In the genomic region with DNA sequence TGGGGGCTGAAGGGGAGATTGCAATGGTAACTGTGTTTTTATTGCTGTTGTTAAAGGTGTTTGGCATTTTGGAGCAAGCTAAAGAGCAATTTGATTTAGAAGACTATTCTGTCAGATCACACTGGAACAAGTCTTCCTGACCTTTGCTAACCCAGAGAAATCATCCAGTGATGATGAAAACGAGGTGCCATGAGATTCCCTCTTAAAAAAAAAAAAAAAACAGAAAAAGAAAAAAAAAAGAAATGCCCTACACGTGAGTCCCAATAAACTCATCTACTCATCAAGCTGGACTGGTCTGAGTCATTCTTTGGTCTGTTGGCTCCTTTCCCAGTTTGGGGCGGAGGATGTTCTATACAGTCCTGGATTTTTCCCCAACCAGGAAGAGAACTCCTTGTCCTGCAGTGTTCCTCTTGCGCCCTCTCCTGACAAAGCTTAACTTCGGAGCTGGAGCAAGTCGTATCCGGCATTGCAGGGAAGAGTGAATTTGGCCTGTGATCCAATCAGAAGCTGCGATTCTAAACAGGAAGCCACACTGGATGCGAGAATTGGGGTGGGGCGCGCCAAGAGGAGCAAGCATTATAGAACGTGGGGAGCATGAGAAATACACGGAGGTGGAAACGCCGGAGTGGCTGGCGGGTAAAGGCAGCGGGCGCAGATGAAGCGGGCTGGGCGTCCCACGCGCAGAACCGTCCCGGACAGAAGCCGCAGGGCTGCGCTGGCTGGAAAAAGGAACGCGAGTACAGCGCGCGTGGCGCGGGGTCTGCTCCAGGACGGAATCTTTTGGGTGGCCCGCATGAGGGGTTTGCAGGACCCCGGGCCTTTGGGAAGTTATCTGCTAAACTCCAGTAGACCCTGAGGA, we compare ENCODE assay signal across 8 cellular contexts. TPM values are rescaled to one million over a fixed set of nuclear protein-coding genes. Genes with fewer than 3 reads are reported as not detected.
DNase-seq lines count a peak whose midpoint lies in the region; ATAC-seq and TF ChIP-seq lines count a peak whose summit lies in the region.

No MANE protein-coding gene starts in this region.

- intact Hi-C loops in CD8-positive, alpha-beta T cell (cut with DNase I, micrococcal nuclease) = no loop called here

- POLR2A ChIA-PET in CD8-positive, alpha-beta T cell (lab: Charles Lee) = no interaction called here
- POLR2A ChIA-PET in activated CD4-positive, alpha-beta T cell treated with anti-CD3 and anti-CD28 coated beads, Interleukin-2, amount 10 ng/mL, durations not matched to agents 7 days and 5 days (lab: Charles Lee) = interaction anchor here (0.6 kb wide), 1 partner anchor 256 kb away, joined by 3 read pairs; no protein-coding TSS in a partner anchor

- H3K4me1 Mint-ChIP-seq in CD8-positive, alpha-beta T cell (ENCODE audit: low read depth) = peaks cover 19% of the 10 kb centered on the region
- H3K4me1 Mint-ChIP-seq in activated CD4-positive, alpha-beta T cell treated with anti-CD3 and anti-CD28 coated beads, Interleukin-2, amount 10 ng/mL, durations not matched to agents 7 days and 5 days = peaks cover 24% of the 10 kb centered on the region
- peaks cover 22% of the 10 kb centered on the region for H3K4me1 Mint-ChIP-seq in mesothelial cell of epicardium
- H3K4me1 Mint-ChIP-seq in stimulated activated memory B cell treated with anti-CD40 and anti-IgM and Interleukin-4, amounts not matched to agents 10 μg/mL and 1 μg/mL and 100 μg/mL, for 72 hours = peaks cover 31% of the 10 kb centered on the region

- H3K9me3 ChIP-seq in CD8-positive, alpha-beta T cell (ENCODE audit: low read length) = no peaks in the 10 kb centered on the region

- H3K36me3 ChIP-seq in CD8-positive, alpha-beta T cell (ENCODE audit: insufficient read depth, low read length) = no peaks in the 10 kb centered on the region

- DNase-seq in CD8-positive, alpha-beta T cell = peak in 2 of 7 experiments; percentile 8 to 23
- DNase-seq in GM19240 (ENCODE audit: insufficient read length, low spot score) (peak; percentile 31), NCI-H460 (ENCODE audit: extremely low read depth, low read depth) (peak; percentile 100), epithelial cell of prostate (ENCODE audit: low read depth, low spot score) (peak; percentile 99), mesothelial cell of epicardium (ENCODE audit: low spot score in 2 of 2, unreplicated experiment in 2 of 2) (peak; percentile 77 to 91)
- peak; percentile 70 for DNase-seq in activated CD4-positive, alpha-beta T cell treated with anti-CD3 and anti-CD28 coated beads, Interleukin-2, amount 10 ng/mL, durations not matched to agents 7 days and 5 days

- H3K27me3 Mint-ChIP-seq in CD8-positive, alpha-beta T cell (ENCODE audit: low read depth) = peaks cover 52% of the 10 kb centered on the region
- peaks cover 50% of the 10 kb centered on the region for H3K27me3 Mint-ChIP-seq in activated CD4-positive, alpha-beta T cell treated with anti-CD3 and anti-CD28 coated beads, Interleukin-2, amount 10 ng/mL, durations not matched to agents 7 days and 5 days
- peaks cover 49% of the 10 kb centered on the region for H3K27me3 Mint-ChIP-seq in mesothelial cell of epicardium (ENCODE audit: low read depth)
- no peaks in the 10 kb centered on the region for H3K27me3 Mint-ChIP-seq in stimulated activated memory B cell treated with anti-CD40 and anti-IgM and Interleukin-4, amounts not matched to agents 10 μg/mL and 1 μg/mL and 100 μg/mL, for 72 hours

- ATAC-seq in CD8-positive, alpha-beta T cell = no peak
- ATAC-seq in HG03432 (IDR thresholded peaks at IDR 0.05; ENCODE audit: unreplicated experiment) = peak; percentile 58
- peak; percentile 79 for ATAC-seq in stimulated activated memory B cell treated with anti-CD40 and anti-IgM and Interleukin-4, amounts not matched to agents 10 μg/mL and 1 μg/mL and 100 μg/mL, for 72 hours

- H3K27ac Mint-ChIP-seq in CD8-positive, alpha-beta T cell = no peak overlapping the region
- H3K27ac Mint-ChIP-seq in activated CD4-positive, alpha-beta T cell treated with anti-CD3 and anti-CD28 coated beads, Interleukin-2, amount 10 ng/mL, durations not matched to agents 7 days and 5 days = peak overlapping the region; percentile 66
- peak overlapping the region; percentile 86 for H3K27ac Mint-ChIP-seq in mesothelial cell of epicardium
- H3K27ac Mint-ChIP-seq in stimulated activated memory B cell treated with anti-CD40 and anti-IgM and Interleukin-4, amounts not matched to agents 10 μg/mL and 1 μg/mL and 100 μg/mL, for 72 hours = peak overlapping the region; percentile 93

- peaks cover 8% of the 10 kb centered on the region for H3K4me1 ChIP-seq in CD8-positive, alpha-beta T cell (ENCODE audit: insufficient read depth, low read length)

- H3K36me3 Mint-ChIP-seq in CD8-positive, alpha-beta T cell = no peaks in the 10 kb centered on the region
- no peaks in the 10 kb centered on the region for H3K36me3 Mint-ChIP-seq in activated CD4-positive, alpha-beta T cell treated with anti-CD3 and anti-CD28 coated beads, Interleukin-2, amount 10 ng/mL, durations not matched to agents 7 days and 5 days (ENCODE audit: low read depth)
- H3K36me3 Mint-ChIP-seq in mesothelial cell of epicardium = no peaks in the 10 kb centered on the region
- no peaks in the 10 kb centered on the region for H3K36me3 Mint-ChIP-seq in stimulated activated memory B cell treated with anti-CD40 and anti-IgM and Interleukin-4, amounts not matched to agents 10 μg/mL and 1 μg/mL and 100 μg/mL, for 72 hours

- peak overlapping the region; percentile 81 for H3K4me3 Mint-ChIP-seq in CD8-positive, alpha-beta T cell
- peak overlapping the region; percentile 86 for H3K4me3 Mint-ChIP-seq in activated CD4-positive, alpha-beta T cell treated with anti-CD3 and anti-CD28 coated beads, Interleukin-2, amount 10 ng/mL, durations not matched to agents 7 days and 5 days
- H3K4me3 Mint-ChIP-seq in mesothelial cell of epicardium = peak overlapping the region; percentile 90
- H3K4me3 Mint-ChIP-seq in stimulated activated memory B cell treated with anti-CD40 and anti-IgM and Interleukin-4, amounts not matched to agents 10 μg/mL and 1 μg/mL and 100 μg/mL, for 72 hours = peak overlapping the region; percentile 97

- no peak for TF ChIP-seq CTCF in CD8-positive, alpha-beta T cell (IDR thresholded peaks at IDR 0.05)
- peak; percentile 29 for TF ChIP-seq CTCF in mesothelial cell of epicardium (IDR thresholded peaks at IDR 0.05; ENCODE audit: unreplicated experiment)

- no peak overlapping the region for H3K27ac ChIP-seq in CD8-positive, alpha-beta T cell (ENCODE audit: low read depth, low read length)
- peak overlapping the region; percentile 99 for H3K27ac ChIP-seq in epithelial cell of prostate

- H3K9me3 Mint-ChIP-seq in CD8-positive, alpha-beta T cell = no peaks in the 10 kb centered on the region
- no peaks in the 10 kb centered on the region for H3K9me3 Mint-ChIP-seq in activated CD4-positive, alpha-beta T cell treated with anti-CD3 and anti-CD28 coated beads, Interleukin-2, amount 10 ng/mL, durations not matched to agents 7 days and 5 days
- no peaks in the 10 kb centered on the region for H3K9me3 Mint-ChIP-seq in mesothelial cell of epicardium
- H3K9me3 Mint-ChIP-seq in stimulated activated memory B cell treated with anti-CD40 and anti-IgM and Interleukin-4, amounts not matched to agents 10 μg/mL and 1 μg/mL and 100 μg/mL, for 72 hours = no peaks in the 10 kb centered on the region

- no peaks in the 10 kb centered on the region for H3K27me3 ChIP-seq in CD8-positive, alpha-beta T cell (ENCODE audit: insufficient read depth, low read length)

- CTCF ChIA-PET in CD8-positive, alpha-beta T cell (lab: Charles Lee) = no interaction called here
- CTCF ChIA-PET in activated CD4-positive, alpha-beta T cell treated with anti-CD3 and anti-CD28 coated beads, Interleukin-2, amount 10 ng/mL, durations not matched to agents 7 days and 5 days (lab: Charles Lee) = interaction anchor here (0.6 to 1.3 kb wide), 5 partner anchors 141 to 1123 kb away, joined by 3 to 4 read pairs (median 3); no protein-coding TSS in a partner anchor

- peak overlapping the region; percentile 46 for H3K4me3 ChIP-seq in CD8-positive, alpha-beta T cell (ENCODE audit: low read depth, low read length)

RNA-seq across cellular contexts. Expression of a gene that starts 22.4 kb away (rescaled TPM):
- not detected for total RNA-seq in CD8-positive, alpha-beta T cell
- total RNA-seq in NCI-H460 (2014; rRNA removed; shearing (Covaris generic)) = not detected in 2 replicates
- polyA plus RNA-seq in NCI-H460 (2014; cell fraction: nucleus; rRNA removed) = not detected in 2 replicates
- not detected for total RNA-seq in activated CD4-positive, alpha-beta T cell treated with anti-CD3 and anti-CD28 coated beads, Interleukin-2, amount 10 ng/mL, durations not matched to agents 7 days and 5 days
- 2.7 to 4.6 TPM (median 4.1 TPM) in 3 replicates for total RNA-seq in mesothelial cell of epicardium
